ENCODE assay signal across 17 cellular contexts in the genomic region with DNA sequence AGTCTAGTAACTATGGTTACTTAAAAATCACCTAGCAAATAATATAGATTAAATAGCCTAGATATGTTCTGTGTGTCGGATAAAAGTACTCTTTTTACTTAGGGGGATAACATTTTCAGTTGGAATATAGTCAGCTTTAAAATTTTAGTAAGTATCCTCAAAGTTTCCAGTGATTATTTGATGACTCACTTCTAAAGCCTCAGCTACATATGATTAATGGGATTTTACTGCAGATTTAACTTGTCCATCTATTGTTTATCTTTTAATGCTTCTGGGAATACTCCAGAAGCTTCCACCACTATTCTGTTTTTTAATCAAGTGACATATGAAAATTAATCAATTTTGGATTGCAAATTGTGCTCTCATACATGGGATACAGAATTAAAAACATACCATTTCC. TPM values are rescaled to one million over a fixed set of nuclear protein-coding genes. Genes with fewer than 3 reads are reported as not detected.
DNase-seq lines count a peak whose midpoint lies in the region; ATAC-seq, FAIRE-seq and TF ChIP-seq lines count a peak whose summit lies in the region.
"Had no signal": no experiment of that assay in that cellular context is flagged by ENCODE, and none has a peak within 500 bp of the region (broad histone marks: within the 10 kb centered on the region; RNA-seq: fewer than 3 reads in every experiment).

No MANE protein-coding gene starts in this region.

- no peak for TF ChIP-seq POLR2A in A549 (IDR thresholded peaks at IDR 0.05; ENCODE audit: low read length)

- peak overlapping the region in 1 of 2 experiments; percentile 53; a peak in 3 of 6 replicates for H3K27ac ChIP-seq in A549
- H3K27ac ChIP-seq: Peyer's patch, sigmoid colon had no signal

- no peak for FAIRE-seq in A549 (lab: Jason Lieb, UNC)
- FAIRE-seq: urothelium cell line had no signal

- TF ChIP-seq CTCF in A549 (IDR thresholded peaks at IDR 0.05), result no peak

- H3K4me3 ChIP-seq in A549, result no peak overlapping the region
- H3K4me3 ChIP-seq: Peyer's patch, sigmoid colon had no signal

- ATAC-seq in A549 (no peak), GM21360 (IDR thresholded peaks at IDR 0.05; ENCODE audit: unreplicated experiment) (no peak), HG03571 (IDR thresholded peaks at IDR 0.05; ENCODE audit: unreplicated experiment) (no peak), GM18909 (IDR thresholded peaks at IDR 0.05; ENCODE audit: poor library complexity, unreplicated experiment) (no peak)

- CTCF ChIA-PET in A549 (lab: Yijun Ruan, JAX), result interaction anchor here (0.6 kb wide), 1 partner anchor 154 kb away, joined by 3 read pairs; no protein-coding TSS in a partner anchor

- peaks cover 32% of the 10 kb centered on the region for H3K4me1 ChIP-seq in A549
- H3K4me1 ChIP-seq: Peyer's patch had no signal

- no peak for TF ChIP-seq RAD21 in A549 (conservative IDR thresholded peaks at IDR 0.05 in 1 of 2, IDR thresholded peaks at IDR 0.05 in 1 of 2)

- WGBS in A549 (ENCODE audit: missing lambda C conversion rate), result 38% methylated on average over 1 of the region's 1 CpG

- DNase-seq in A549 (ENCODE audit: low read depth in 1 of 2, low spot score in 1 of 2) (no peak), LHCN-M2 (ENCODE audit: low read depth) (peak; percentile 64), amniotic epithelial cell (ENCODE audit: low read depth) (peak; percentile 72), fibroblast of peridontal ligament (ENCODE audit: extremely low read depth) (peak; percentile 70), NOMO-1 treated with DMSO at 0.1 percent for 48 hours (lab: John Stamatoyannopoulos, UW; ENCODE audit: unreplicated experiment) (no peak)
- DNase-seq: activated CD4-positive, alpha-beta T cell treated with anti-CD3 and anti-CD28 coated beads, Interleukin-2, amount 50 U/mL, for 1 hour; CD4-positive, alpha-beta T cell; DMS79; NCI-H1048; NCI-H748 treated with DMSO at 0.1 percent for 48 hours; Peyer's patch; sigmoid colon; stimulated activated CD4-positive, alpha-beta T cell treated with anti-CD3 and anti-CD28 coated beads, Interleukin-2, amount 100 ng/mL, for 48 hours had no signal

- H3K4me2 ChIP-seq in A549, result peak overlapping the region; percentile 44

- POLR2A ChIA-PET in A549 (lab: Yijun Ruan, JAX), result no interaction called here

- TF ChIP-seq EP300 in A549 (IDR thresholded peaks at IDR 0.05), result no peak

- no peaks in the 10 kb centered on the region for H3K9me3 ChIP-seq in A549
- H3K9me3 ChIP-seq: Peyer's patch, sigmoid colon had no signal

TF ChIP-seq in A549, 52 proteins besides CTCF, POLR2A, EP300 and RAD21:
- TF ChIP-seq ZC3H11A (IDR thresholded peaks at IDR 0.05) (no peak), FOSL2 (IDR thresholded peaks at IDR 0.05) (no peak), FOSL2 (CRISPR knock-in tag; IDR thresholded peaks at IDR 0.05) (peak; percentile 47; the same call in 1 of the 2 replicates), HOXB5 (CRISPR knock-in tag; IDR thresholded peaks at IDR 0.05) (no peak), KDM1A (IDR thresholded peaks at IDR 0.05; ENCODE audit: low read depth) (no peak), JUNB (IDR thresholded peaks at IDR 0.05) (0 out of 2 replicates have a peak, but pooled peaks have one; percentile 34), HDAC2 (IDR thresholded peaks at IDR 0.05) (no peak), ZNF302 (CRISPR knock-in tag; IDR thresholded peaks at IDR 0.05) (no peak), SMC3 (IDR thresholded peaks at IDR 0.05) (no peak), PHF8 (IDR thresholded peaks at IDR 0.05; ENCODE audit: borderline replicate concordance, low read depth) (no peak), ATOH8 (CRISPR knock-in tag; IDR thresholded peaks at IDR 0.05; ENCODE audit: low read depth) (no peak)

RNA-seq across cellular contexts. Expression of gene TENT5A, which starts 8.7 kb away (rescaled TPM):
- polyA plus RNA-seq in A549 (2011; rRNA removed) (1.8 and 2.3 TPM in 2 replicates), A549 (2017; fragmentation: RNase III; extraction: RNeasy Plus Mini Kit Qiagen cat#74134 plus additional on column Dnase treatment) (0.79 to 1.1 TPM (median 0.91 TPM) in 3 replicates)
- polyA plus RNA-seq in A549 (2012; cell fraction: cytosol; rRNA removed), result 0.22 and 0.24 TPM in 2 replicates
- 0.47 and 0.56 TPM in 2 replicates for polyA plus RNA-seq in A549 (2012; cell fraction: nucleus; rRNA removed)
- 0.99 and 2.4 TPM in 2 replicates for polyA minus RNA-seq in A549 (2011; rRNA and poly(A)+ RNA removed)
- total RNA-seq in LHCN-M2 (2014; rRNA removed), result 17.6 and 18.7 TPM in 2 replicates
- 3.2 TPM for polyA plus RNA-seq in LHCN-M2 (2012)

Comparison
In these comparisons a context has a peak if more than half of its experiments do, and no peak if none do; other contexts are left out.
1. DNase-seq: peak in LHCN-M2 (single experiment), amniotic epithelial cell (single experiment) and fibroblast of peridontal ligament (single experiment); none in A549 (0 of 2) and NOMO-1 treated with DMSO at 0.1 percent for 48 hours (single experiment).